Comparison of ENCODE assay signal across 8 cellular contexts in genomic region chr15:66698318-66698961, GRCh38. TPM values are rescaled to one million over a fixed set of nuclear protein-coding genes. Genes with fewer than 3 reads are reported as not detected.
A peak's percentile ranks its signal among the peaks of the same experiment; 100 is the strongest.
DNase-seq lines count a peak whose midpoint lies in the region; ATAC-seq and TF ChIP-seq lines count a peak whose summit lies in the region.

No MANE protein-coding gene starts in this region.

- H3K27me3 ChIP-seq in H7 (ENCODE audit: control insufficient read depth, insufficient read depth, low read length) (peaks cover 6% of the 10 kb centered on the region; the same call in 1 of the 2 replicates), mesenchymal stem cell (ENCODE audit: control insufficient read depth in 1 of 2, insufficient read depth in 1 of 2, low read length in 2 of 2) (no peaks in the 10 kb centered on the region)

- H3K79me1 ChIP-seq in mesenchymal stem cell (replicated peaks; ENCODE audit: low read length, poor library complexity, severe bottlenecking): peaks cover 4% of the 10 kb centered on the region

- H3K18ac ChIP-seq in mesenchymal stem cell (ENCODE audit: low read depth in 1 of 2, low read length in 2 of 2): peak overlapping the region in 1 of 2 experiments; percentile 16

- peak overlapping the region in 1 of 2 experiments; percentile 87 for H2BK12ac ChIP-seq in mesenchymal stem cell (ENCODE audit: low read length in 2 of 2)

- no peak overlapping the region for H4K8ac ChIP-seq in mesenchymal stem cell (ENCODE audit: low read length)

- no peak overlapping the region for H2AFZ ChIP-seq in mesenchymal stem cell (ENCODE audit: low read depth, low read length)

- no peaks in the 10 kb centered on the region for H3K36me3 ChIP-seq in H7 (replicated peaks; ENCODE audit: control insufficient read depth, insufficient read depth, low read length)
- H3K36me3 ChIP-seq in mesenchymal stem cell (ENCODE audit: control insufficient read depth in 1 of 2, insufficient read depth in 2 of 2, low read depth in 1 of 2, low read length in 2 of 2): no peaks in the 10 kb centered on the region

- H3K4me2 ChIP-seq in mesenchymal stem cell (ENCODE audit: low read length, poor library complexity, severe bottlenecking): no peak overlapping the region

- H3K27ac ChIP-seq in C4-2B: no peak overlapping the region
- H3K27ac ChIP-seq in mesenchymal stem cell (ENCODE audit: low read length, poor library complexity, severe bottlenecking): no peak overlapping the region

- peaks cover 13% of the 10 kb centered on the region for H3K4me1 ChIP-seq in mesenchymal stem cell (ENCODE audit: control insufficient read depth, insufficient read depth, low read depth, low read length)

- H2AK5ac ChIP-seq in mesenchymal stem cell (ENCODE audit: low read length, severe bottlenecking): peak overlapping the region; percentile 38

- H4K91ac ChIP-seq in mesenchymal stem cell (ENCODE audit: low read length): no peak overlapping the region

- TF ChIP-seq CTCF in C4-2B (conservative IDR thresholded peaks at IDR 0.05): peak; percentile 93

- no peak overlapping the region for H2BK120ac ChIP-seq in mesenchymal stem cell (ENCODE audit: low read depth, low read length)

- 26% methylated on average over 6 of the region's 6 CpGs for WGBS in mesenchymal stem cell

- DNase-seq in H7: peak; percentile 82
- DNase-seq in OCI-M1 (lab: John Stamatoyannopoulos, UW): peak; percentile 87
- DNase-seq in dermis blood vessel endothelial cell: peak; percentile 87
- DNase-seq in mesenchymal stem cell: peak; percentile 80

- H2BK5ac ChIP-seq in mesenchymal stem cell (ENCODE audit: low read depth, low read length, poor library complexity, severe bottlenecking): no peak overlapping the region

- peak overlapping the region in 1 of 2 experiments; percentile 30 for H3K4ac ChIP-seq in mesenchymal stem cell (ENCODE audit: low read depth in 1 of 2, low read length in 2 of 2)

- H3K4me3 ChIP-seq in H7 (ENCODE audit: insufficient read depth, low read depth, low read length) (no peak overlapping the region), mesenchymal stem cell (ENCODE audit: insufficient read depth in 1 of 2, low read depth in 1 of 2, low read length in 2 of 2) (no peak overlapping the region)

- no peak overlapping the region for H3K9ac ChIP-seq in mesenchymal stem cell (ENCODE audit: low read length)

- H3K9me3 ChIP-seq in mesenchymal stem cell (ENCODE audit: control insufficient read depth, low read length): no peaks in the 10 kb centered on the region

- H2BK15ac ChIP-seq in mesenchymal stem cell (ENCODE audit: low read depth, poor library complexity, severe bottlenecking): no peak overlapping the region

- H3K14ac ChIP-seq in mesenchymal stem cell (ENCODE audit: low read length in 2 of 2): no peak overlapping the region

- H3K23ac ChIP-seq in mesenchymal stem cell (ENCODE audit: low read length in 2 of 2): no peak overlapping the region

- ATAC-seq in HG03280 (IDR thresholded peaks at IDR 0.05; ENCODE audit: unreplicated experiment): no peak
- ATAC-seq in HG03139 (IDR thresholded peaks at IDR 0.05; ENCODE audit: unreplicated experiment): no peak
- no peak for ATAC-seq in HG02763 (IDR thresholded peaks at IDR 0.05; ENCODE audit: unreplicated experiment)

RNA-seq across cellular contexts. Expression of gene SMAD6, which starts 3.6 kb away (rescaled TPM):
- 24.8 and 25.4 TPM in 2 replicates for total RNA-seq in H7 (2014; rRNA removed; shearing (Covaris generic))
- 10.1 and 11.9 TPM in 2 replicates for total RNA-seq in dermis blood vessel endothelial cell
- 5.5 TPM for polyA plus RNA-seq in mesenchymal stem cell (2013, experiment 1 of 2)
- polyA plus RNA-seq in mesenchymal stem cell (2013, experiment 2 of 2): 5.6 TPM
